9 cellular contexts compared by ENCODE assay signal in genomic region chr13:111005808-111006494, GRCh38.
DNase-seq lines count a peak whose midpoint lies in the region; ATAC-seq and TF ChIP-seq lines count a peak whose summit lies in the region.
"Had no signal": no experiment of that assay in that cellular context is flagged by ENCODE, and none has a peak within 500 bp of the region (broad histone marks: within the 10 kb centered on the region; RNA-seq: fewer than 3 reads in every experiment).

No MANE protein-coding gene starts in this region.

- intact Hi-C loops in MCF 10A (cut with micrococcal nuclease), result no loop called here

- H3K4me3 ChIP-seq in lung (no peak overlapping the region), subcutaneous abdominal adipose tissue (ENCODE audit: low read depth in 1 of 5, low read length in 5 of 5) (peak overlapping the region in 1 of 5 donors; percentile 41)

- no peaks in the 10 kb centered on the region for H3K4me1 Mint-ChIP-seq in MCF 10A (ENCODE audit: insufficient read depth, unreplicated experiment)

- CTCF ChIA-PET in MCF 10A (lab: Yijun Ruan, JAX), result no interaction called here

- H3K9ac ChIP-seq in subcutaneous abdominal adipose tissue (ENCODE audit: low read length in 5 of 5), result peak overlapping the region in 4 of 5 donors; percentile 0 to 56 (median 22)

- no peak for TF ChIP-seq CTCF in lung (IDR thresholded peaks at IDR 0.05; ENCODE audit: control extremely low read depth, extremely low read depth)
- no peak for TF ChIP-seq CTCF in MCF 10A (IDR thresholded peaks at IDR 0.05; ENCODE audit: unreplicated experiment)

- POLR2A ChIA-PET in MCF 10A (lab: Yijun Ruan, JAX), result no interaction called here

- H3K9me3 ChIP-seq in lung (ENCODE audit: control insufficient read depth in 2 of 2, insufficient read depth in 1 of 2, low read length in 1 of 2), result peaks cover 0 to 2% of the 10 kb centered on the region in 2 donors
- H3K9me3 ChIP-seq in subcutaneous abdominal adipose tissue (ENCODE audit: control insufficient read depth in 5 of 5, low read length in 5 of 5), result no peaks in the 10 kb centered on the region

- H3K27me3 Mint-ChIP-seq in MCF 10A (ENCODE audit: insufficient read depth, unreplicated experiment), result no peaks in the 10 kb centered on the region

- BruUV-seq in MCF 10A (replicated peaks; lab: Mats Ljungman, UMichigan), result no TSS peak

- no peak overlapping the region for H3K27ac Mint-ChIP-seq in MCF 10A (ENCODE audit: low read depth, unreplicated experiment)

- ATAC-seq in lung (ENCODE audit: insufficient read depth, low FRiP score) (peak; percentile 51), HG02678 (IDR thresholded peaks at IDR 0.05; ENCODE audit: unreplicated experiment) (no peak), GM21528 (IDR thresholded peaks at IDR 0.05; ENCODE audit: low FRiP score, unreplicated experiment) (no peak)

- no peaks in the 10 kb centered on the region for H3K36me3 Mint-ChIP-seq in MCF 10A (ENCODE audit: insufficient read depth, unreplicated experiment)

- H3K27me3 ChIP-seq in lung (ENCODE audit: control insufficient read depth, insufficient read depth) (no peaks in the 10 kb centered on the region), subcutaneous abdominal adipose tissue (ENCODE audit: control insufficient read depth in 5 of 5, insufficient read depth in 4 of 5, low read length in 5 of 5) (no peaks in the 10 kb centered on the region)

- peak overlapping the region; percentile 65 to 85 for H3K27ac ChIP-seq in lung (ENCODE audit: low read depth in 1 of 2, low read length in 1 of 2)
- peak overlapping the region; percentile 94 for H3K27ac ChIP-seq in subcutaneous abdominal adipose tissue (ENCODE audit: low read depth, low read length)

- WGBS in lung, 2 donors, result 48 to 72% methylated on average over 16 of the region's 16 CpGs

- no peak overlapping the region for H3K4me3 Mint-ChIP-seq in MCF 10A (ENCODE audit: unreplicated experiment)

- peak; percentile 46 for DNase-seq in NCI-H2196 (lab: John Stamatoyannopoulos, UW; ENCODE audit: unreplicated experiment)
- DNase-seq in dermis microvascular lymphatic vessel endothelial cell (ENCODE audit: low read depth in 2 of 2), result peak; percentile 29 to 85
- no peak for DNase-seq in lung (ENCODE audit: low spot score)
- no peak for DNase-seq in D341Med (ENCODE audit: low spot score)
- no peak for DNase-seq in MCF 10A (ENCODE audit: unreplicated experiment)
- DNase-seq: NCI-H2171 had no signal

- H3K36me3 ChIP-seq in lung (ENCODE audit: control insufficient read depth in 2 of 2, insufficient read depth in 2 of 2, low read length in 2 of 2) (no peaks in the 10 kb centered on the region), subcutaneous abdominal adipose tissue (ENCODE audit: control insufficient read depth in 5 of 5, insufficient read depth in 5 of 5, low read length in 5 of 5) (no peaks in the 10 kb centered on the region)

- no peaks in the 10 kb centered on the region for H3K9me3 Mint-ChIP-seq in MCF 10A (ENCODE audit: unreplicated experiment)

- H3K4me1 ChIP-seq in lung (ENCODE audit: control insufficient read depth in 2 of 2, insufficient read depth in 2 of 2, low read length in 2 of 2), result peaks cover 0 to 12% of the 10 kb centered on the region in 2 donors
- peaks cover 6 to 28% (median 22%) of the 10 kb centered on the region in 5 donors for H3K4me1 ChIP-seq in subcutaneous abdominal adipose tissue (ENCODE audit: control insufficient read depth in 5 of 5, insufficient read depth in 5 of 5, low read length in 5 of 5)

Comparison
In these comparisons a context has a peak if more than half of its experiments do, and no peak if none do; other contexts are left out.
1. DNase-seq: peak in NCI-H2196 (single experiment) and dermis microvascular lymphatic vessel endothelial cell (2 of 2); none in lung (single experiment), D341Med (single experiment) and MCF 10A (single experiment).